ENCODE assay signal across 1 cellular context in genomic region chr6:37624121-37624520, GRCh38.
TF ChIP-seq lines count a peak whose summit lies in the region.

No MANE protein-coding gene starts in this region.

TF ChIP-seq in HCT116, 20 proteins besides CTCF, POLR2A, EP300 and RAD21 (continued from another document):
- TF ChIP-seq REST (IDR thresholded peaks at IDR 0.05; ENCODE audit: low read depth): no peak
- no peak for TF ChIP-seq CBX3 (IDR thresholded peaks at IDR 0.05; ENCODE audit: low read depth)
- TF ChIP-seq CEBPB (IDR thresholded peaks at IDR 0.05; ENCODE audit: low read depth): no peak
- TF ChIP-seq EZH2 (IDR thresholded peaks at IDR 0.05): no peak
- TF ChIP-seq TCF7L2 (IDR thresholded peaks at IDR 0.05; ENCODE audit: borderline replicate concordance, extremely low read depth, insufficient read depth, insufficient read length): no peak
- TF ChIP-seq ELF1 (IDR thresholded peaks at IDR 0.05; ENCODE audit: borderline replicate concordance, low read depth): no peak
- TF ChIP-seq SP1 (IDR thresholded peaks at IDR 0.05; ENCODE audit: low read depth): no peak
